Comparison of ENCODE assay signal across 11 cellular contexts in the genomic region with DNA sequence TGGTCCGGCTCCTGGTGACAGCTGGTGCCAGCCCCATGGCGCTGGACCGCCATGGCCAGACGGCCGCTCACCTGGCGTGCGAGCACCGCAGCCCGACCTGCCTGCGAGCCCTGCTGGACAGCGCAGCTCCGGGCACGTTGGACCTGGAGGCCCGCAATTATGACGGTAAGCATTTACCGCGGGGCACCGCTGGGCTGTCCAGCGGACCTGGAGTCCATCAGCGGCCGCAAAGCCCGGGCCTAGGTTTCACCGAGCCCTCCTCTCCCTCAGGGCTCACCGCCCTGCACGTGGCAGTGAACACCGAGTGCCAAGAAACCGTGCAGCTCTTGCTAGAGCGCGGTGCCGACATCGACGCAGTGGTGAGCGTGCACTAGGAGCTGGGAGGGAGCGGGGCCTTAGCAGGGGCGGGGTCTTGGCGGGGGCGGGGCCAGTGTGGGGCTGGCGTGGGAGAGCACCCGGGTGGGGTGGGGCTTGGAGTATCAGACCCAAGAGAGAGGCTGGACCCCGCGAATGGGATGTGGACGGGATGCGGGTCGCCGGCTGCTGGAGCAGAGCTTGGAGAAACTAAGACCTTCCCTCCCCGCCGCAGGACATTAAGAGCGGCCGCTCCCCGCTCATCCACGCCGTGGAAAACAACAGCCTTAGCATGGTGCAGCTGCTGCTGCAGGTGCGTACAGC. TPM values are rescaled to one million over a fixed set of nuclear protein-coding genes. Genes with fewer than 3 reads are reported as not detected.
DNase-seq lines count a peak whose midpoint lies in the region; ATAC-seq, FAIRE-seq and TF ChIP-seq lines count a peak whose summit lies in the region.
"Had no signal": no experiment of that assay in that cellular context is flagged by ENCODE, and none has a peak within 500 bp of the region (broad histone marks: within the 10 kb centered on the region; RNA-seq: fewer than 3 reads in every experiment).

No MANE protein-coding gene starts in this region.

- H3K4me1 ChIP-seq in HUES6 (ENCODE audit: control insufficient read depth, insufficient read depth, low read length), result peaks cover 33% of the 10 kb centered on the region
- H3K4me1 ChIP-seq in ectodermal cell (ENCODE audit: control insufficient read depth, insufficient read depth, low read length), result peaks cover 22% of the 10 kb centered on the region
- H3K4me1 ChIP-seq in HepG2 (ENCODE audit: insufficient read depth, low read length), result peaks cover 32% of the 10 kb centered on the region

- H2AFZ ChIP-seq in HepG2 (ENCODE audit: low read length), result no peak overlapping the region

- no peak for TF ChIP-seq POLR2A in HepG2 (IDR thresholded peaks at IDR 0.05; ENCODE audit: insufficient read depth in 1 of 2, low read depth in 2 of 2, low read length in 2 of 2)

- no peaks in the 10 kb centered on the region for H3K79me2 ChIP-seq in HepG2 (ENCODE audit: insufficient read depth, low read length)

- H3K4me3 ChIP-seq in HUES6 (ENCODE audit: low read depth, low read length), result peak overlapping the region; percentile 67
- H3K4me3 ChIP-seq in ectodermal cell (ENCODE audit: insufficient read depth, low read depth, low read length), result peak overlapping the region; percentile 46
- no peak overlapping the region for H3K4me3 ChIP-seq in HepG2 (replicated peaks in 1 of 3; ENCODE audit: insufficient read depth in 1 of 3, low read depth in 2 of 3, low read length in 3 of 3)
- peak overlapping the region in 3 of 7 experiments; percentile 14 to 20 (median 15) for H3K4me3 ChIP-seq in skin epidermis

- no TSS peak for BruUV-seq in HepG2 (replicated peaks; lab: Mats Ljungman, UMichigan)

- peaks cover 52 to 60% of the 10 kb centered on the region in 2 donors for H3K4me1 Mint-ChIP-seq in immature natural killer cell

- 5% methylated on average over 53 of the region's 53 CpGs for WGBS in ectodermal cell, 2 experiments
- WGBS in HepG2 (ENCODE audit: low lambda C conversion rate), result 95% methylated on average over 29 of the region's 53 CpGs

- CTCF ChIA-PET in HepG2 (lab: Yijun Ruan, JAX; ENCODE audit: low intra/inter-chr PET ratio, low total read pairs), result no interaction called here

- H3K36me3 ChIP-seq in HUES6 (ENCODE audit: control insufficient read depth, insufficient read depth, low read length) (no peaks in the 10 kb centered on the region), ectodermal cell (ENCODE audit: control insufficient read depth, insufficient read depth, low read length) (no peaks in the 10 kb centered on the region), HepG2 (replicated peaks in 1 of 2; ENCODE audit: control insufficient read depth in 1 of 2, insufficient read depth in 2 of 2, low read length in 2 of 2) (peaks cover 12 to 26% of the 10 kb centered on the region in 2 experiments; a peak in 4 of 5 replicates)

- ATAC-seq in HepG2 (no peak), HG02884 (IDR thresholded peaks at IDR 0.05; ENCODE audit: unreplicated experiment) (no peak)

- H3K4me2 ChIP-seq in HepG2 (ENCODE audit: low read depth, low read length), result no peak overlapping the region

- H3K27me3 Mint-ChIP-seq in immature natural killer cell (ENCODE audit: low read depth in 3 of 3), result peaks cover 22 to 37% (median 28%) of the 10 kb centered on the region in 3 donors

- POLR2A ChIA-PET in HepG2 (lab: Yijun Ruan, JAX), result interaction anchor here (0.9 kb wide), 1 partner anchor 32 kb away, joined by 4 read pairs; no protein-coding TSS in a partner anchor

- H3K27ac Mint-ChIP-seq in immature natural killer cell, result peak overlapping the region in 2 of 6 donors; percentile 31 to 97

- H4K20me1 ChIP-seq in HepG2 (ENCODE audit: insufficient read depth, low read length), result no peaks in the 10 kb centered on the region

- no peak for DNase-seq in HepG2 (ENCODE audit: low spot score)
- DNase-seq in immature natural killer cell, result no peak
- no peak for DNase-seq in DMS53 treated with DMSO at 0.1 percent for 48 hours (lab: John Stamatoyannopoulos, UW; ENCODE audit: unreplicated experiment)
- no peak for DNase-seq in activated CD8-positive, alpha-beta memory T cell treated with anti-CD3 and anti-CD28 coated beads, Interleukin-2, amount 50 U/mL, for 48 hours
- DNase-seq: activated CD4-positive, alpha-beta T cell treated with anti-CD3 and anti-CD28 coated beads for 48 hours; NCI-H226 had no signal

- intact Hi-C loops in HepG2 (cut with micrococcal nuclease; ENCODE audit: unreplicated experiment), result no loop called here

- H3K27me3 ChIP-seq in HUES6 (ENCODE audit: control insufficient read depth, insufficient read depth, low read length) (peaks cover 51% of the 10 kb centered on the region), ectodermal cell (ENCODE audit: control insufficient read depth, insufficient read depth, low read length, poor library complexity, severe bottlenecking) (peaks cover 72% of the 10 kb centered on the region), HepG2 (ENCODE audit: control insufficient read depth in 1 of 2, insufficient read depth in 2 of 2, low read length in 2 of 2) (no peaks in the 10 kb centered on the region)

- in situ Hi-C loops in HepG2 (cut with HindIII; ENCODE audit: extremely low pct_ligation_motif_present, low pct_unique_long_range_greater_than_20kb), result loop anchor here (5.0 kb wide), 1 partner anchor 35 kb away; no protein-coding TSS in a partner anchor

- no peak for TF ChIP-seq RAD21 in HepG2 (CRISPR knock-in tag; IDR thresholded peaks at IDR 0.05)

- FAIRE-seq in HepG2 (lab: Jason Lieb, UNC), result no peak

- TF ChIP-seq EP300 in HepG2 (IDR thresholded peaks at IDR 0.05; ENCODE audit: low read depth in 2 of 2, low read length in 2 of 2) (no peak), HepG2 (CRISPR knock-in tag; IDR thresholded peaks at IDR 0.05; ENCODE audit: borderline replicate concordance) (no peak)

- no peaks in the 10 kb centered on the region for H3K9me3 ChIP-seq in HUES6 (ENCODE audit: control insufficient read depth, insufficient read depth, low read depth, low read length)
- H3K9me3 ChIP-seq in ectodermal cell (ENCODE audit: control insufficient read depth, low read length), result no peaks in the 10 kb centered on the region
- H3K9me3 ChIP-seq in HepG2 (ENCODE audit: low read length), result no peaks in the 10 kb centered on the region

- no peaks in the 10 kb centered on the region for H3K9me3 Mint-ChIP-seq in immature natural killer cell

- peaks cover 4 to 16% (median 15%) of the 10 kb centered on the region in 3 donors for H3K36me3 Mint-ChIP-seq in immature natural killer cell

- H3K4me3 Mint-ChIP-seq in immature natural killer cell, result no peak overlapping the region

- H3K27ac ChIP-seq in HUES6 (ENCODE audit: low read depth, low read length) (no peak overlapping the region), ectodermal cell (ENCODE audit: insufficient read depth, low read depth, low read length, poor library complexity, severe bottlenecking) (no peak overlapping the region), HepG2 (ENCODE audit: extremely low read length, insufficient read depth, low read length) (no peak overlapping the region), skin epidermis (peak overlapping the region in 16 of 21 experiments; percentile 29 to 99 (median 98))

- H3K9ac ChIP-seq in HUES6 (ENCODE audit: low read length) (peak overlapping the region; percentile 63), HepG2 (ENCODE audit: insufficient read depth, low read depth, low read length) (no peak overlapping the region)

- no peak for TF ChIP-seq CTCF in HepG2 (CRISPR knock-in tag; IDR thresholded peaks at IDR 0.05)

RNA-seq across cellular contexts. Expression of a gene that starts 8.7 kb away (rescaled TPM):
- 0.54 TPM for polyA plus RNA-seq in ectodermal cell (2013, experiment 1 of 4)
- polyA plus RNA-seq in ectodermal cell (2013, experiment 2 of 4), result 0.20 TPM
- polyA plus RNA-seq in ectodermal cell (2013, experiment 3 of 4), result 0.69 TPM
- 0.73 TPM for polyA plus RNA-seq in ectodermal cell (2013, experiment 4 of 4)
- 2.0 and 4.0 TPM in 2 replicates for total RNA-seq in HepG2 (2016; rRNA removed; fragmentation: Illumina TruSeq; extraction: Trizol)
- 4.5 and 8.9 TPM in 2 replicates for total RNA-seq in HepG2 (2016; cell fraction: cytosol; rRNA removed; fragmentation: Illumina TruSeq; extraction: Trizol; ENCODE audit: low read depth)
- 1.9 and 4.2 TPM in 2 replicates for total RNA-seq in HepG2 (2016; cell fraction: insoluble cytoplasmic fraction; rRNA removed; fragmentation: Illumina TruSeq; extraction: Trizol)
- 8.2 and 10.1 TPM in 2 replicates for total RNA-seq in HepG2 (2016; cell fraction: membrane; rRNA removed; fragmentation: Illumina TruSeq; extraction: Trizol)
- 3.1 and 4.6 TPM in 2 replicates for total RNA-seq in HepG2 (2016; cell fraction: nucleus; rRNA removed; fragmentation: Illumina TruSeq; extraction: Trizol)
- 2.3 and 2.6 TPM in 2 replicates for polyA plus RNA-seq in HepG2 (2011; rRNA removed)
- 1.8 and 3.4 TPM in 2 replicates for polyA plus RNA-seq in HepG2 (2011; cell fraction: cytosol; rRNA removed)
- polyA plus RNA-seq in HepG2 (2011; cell fraction: nucleus; rRNA removed), result 23.1 and 29.5 TPM in 2 replicates
- polyA plus RNA-seq in HepG2 (2012), result 6.8 and 9.9 TPM in 2 replicates
- 13.0 TPM in 2 replicates for polyA plus RNA-seq in HepG2 (2016; cell fraction: cytosol; fragmentation: Illumina TruSeq; extraction: Trizol; ENCODE audit: low read depth)
- 8.2 and 12.0 TPM in 2 replicates for polyA plus RNA-seq in HepG2 (2016; cell fraction: insoluble cytoplasmic fraction; fragmentation: Illumina TruSeq; extraction: Trizol; ENCODE audit: low read depth)
- polyA plus RNA-seq in HepG2 (2016; cell fraction: membrane; fragmentation: Illumina TruSeq; extraction: Trizol; ENCODE audit: low read depth), result 18.9 and 20.6 TPM in 2 replicates
- polyA plus RNA-seq in HepG2 (2016; cell fraction: nucleus; fragmentation: Illumina TruSeq; extraction: Trizol; ENCODE audit: insufficient read depth, low read depth), result 17.9 and 18.7 TPM in 2 replicates
- 5.3 and 5.6 TPM in 2 replicates for polyA minus RNA-seq in HepG2 (2011; rRNA and poly(A)+ RNA removed; ENCODE audit: low replicate concordance)
- polyA minus RNA-seq in HepG2 (2011; cell fraction: cytosol; rRNA and poly(A)+ RNA removed), result 4.7 and 5.7 TPM in 2 replicates
- polyA minus RNA-seq in HepG2 (2011; cell fraction: nucleus; rRNA and poly(A)+ RNA removed), result 3.2 and 4.1 TPM in 2 replicates
- 10 to 100 TPM in 2 of 3 donors, 1 to 10 TPM in 1; 5.6 to 10.2 (median 10.2) TPM for polyA plus RNA-seq in immature natural killer cell

RNA-seq across cellular contexts. Expression of a gene that starts 20.5 kb away (rescaled TPM):
- 0.26 TPM for polyA plus RNA-seq in ectodermal cell (2013, experiment 1 of 4)
- polyA plus RNA-seq in ectodermal cell (2013, experiment 2 of 4), result 0.66 TPM
- polyA plus RNA-seq in ectodermal cell (2013, experiment 3 of 4), result 0.75 TPM
- polyA plus RNA-seq in ectodermal cell (2013, experiment 4 of 4), result 0.81 TPM
- total RNA-seq in HepG2 (2016; rRNA removed; fragmentation: Illumina TruSeq; extraction: Trizol), result 1.1 and 1.8 TPM in 2 replicates
- total RNA-seq in HepG2 (2016; cell fraction: cytosol; rRNA removed; fragmentation: Illumina TruSeq; extraction: Trizol; ENCODE audit: low read depth), result 0.81 and 0.97 TPM in 2 replicates
- 0.91 and 1.8 TPM in 2 replicates for total RNA-seq in HepG2 (2016; cell fraction: insoluble cytoplasmic fraction; rRNA removed; fragmentation: Illumina TruSeq; extraction: Trizol)
- total RNA-seq in HepG2 (2016; cell fraction: membrane; rRNA removed; fragmentation: Illumina TruSeq; extraction: Trizol), result 1.1 and 1.2 TPM in 2 replicates
- total RNA-seq in HepG2 (2016; cell fraction: nucleus; rRNA removed; fragmentation: Illumina TruSeq; extraction: Trizol), result 1.6 and 2.7 TPM in 2 replicates
- polyA plus RNA-seq in HepG2 (2011; rRNA removed) (2.6 and 4.3 TPM in 2 replicates), immature natural killer cell (not detected)
- 1.4 and 2.1 TPM in 2 replicates for polyA plus RNA-seq in HepG2 (2011; cell fraction: cytosol; rRNA removed)
- 13.9 and 14.3 TPM in 2 replicates for polyA plus RNA-seq in HepG2 (2011; cell fraction: nucleus; rRNA removed)
- 1.8 and 2.3 TPM in 2 replicates for polyA plus RNA-seq in HepG2 (2012)
- polyA plus RNA-seq in HepG2 (2016; cell fraction: cytosol; fragmentation: Illumina TruSeq; extraction: Trizol; ENCODE audit: low read depth), result 0.87 and 0.89 TPM in 2 replicates
- polyA plus RNA-seq in HepG2 (2016; cell fraction: insoluble cytoplasmic fraction; fragmentation: Illumina TruSeq; extraction: Trizol; ENCODE audit: low read depth), result 1.1 and 1.9 TPM in 2 replicates
- polyA plus RNA-seq in HepG2 (2016; cell fraction: membrane; fragmentation: Illumina TruSeq; extraction: Trizol; ENCODE audit: low read depth), result 0.50 and 0.61 TPM in 2 replicates
- 4.5 and 5.6 TPM in 2 replicates for polyA plus RNA-seq in HepG2 (2016; cell fraction: nucleus; fragmentation: Illumina TruSeq; extraction: Trizol; ENCODE audit: insufficient read depth, low read depth)
- 0.33 and 11.2 TPM in 2 replicates for polyA minus RNA-seq in HepG2 (2011; rRNA and poly(A)+ RNA removed; ENCODE audit: low replicate concordance)
- polyA minus RNA-seq in HepG2 (2011; cell fraction: cytosol; rRNA and poly(A)+ RNA removed), result 1.4 and 2.2 TPM in 2 replicates
- 3.9 and 5.8 TPM in 2 replicates for polyA minus RNA-seq in HepG2 (2011; cell fraction: nucleus; rRNA and poly(A)+ RNA removed)

RNA-seq across cellular contexts. Expression of a gene that starts 51.7 kb away (rescaled TPM):
- 35.1 TPM for polyA plus RNA-seq in ectodermal cell (2013, experiment 1 of 4)
- polyA plus RNA-seq in ectodermal cell (2013, experiment 2 of 4), result 37.3 TPM
- polyA plus RNA-seq in ectodermal cell (2013, experiment 3 of 4), result 31.1 TPM
- polyA plus RNA-seq in ectodermal cell (2013, experiment 4 of 4), result 32.4 TPM
- 30.6 and 51.2 TPM in 2 replicates for total RNA-seq in HepG2 (2016; rRNA removed; fragmentation: Illumina TruSeq; extraction: Trizol)
- total RNA-seq in HepG2 (2016; cell fraction: cytosol; rRNA removed; fragmentation: Illumina TruSeq; extraction: Trizol; ENCODE audit: low read depth), result 13.8 and 14.2 TPM in 2 replicates
- 22.1 and 59.2 TPM in 2 replicates for total RNA-seq in HepG2 (2016; cell fraction: insoluble cytoplasmic fraction; rRNA removed; fragmentation: Illumina TruSeq; extraction: Trizol)
- 23.6 and 25.3 TPM in 2 replicates for total RNA-seq in HepG2 (2016; cell fraction: membrane; rRNA removed; fragmentation: Illumina TruSeq; extraction: Trizol)
- 82.3 and 107 TPM in 2 replicates for total RNA-seq in HepG2 (2016; cell fraction: nucleus; rRNA removed; fragmentation: Illumina TruSeq; extraction: Trizol)
- polyA plus RNA-seq in HepG2 (2011; rRNA removed) (62.7 and 68.0 TPM in 2 replicates), immature natural killer cell (not detected)
- polyA plus RNA-seq in HepG2 (2011; cell fraction: cytosol; rRNA removed), result 30.5 and 43.7 TPM in 2 replicates
- 347 and 430 TPM in 2 replicates for polyA plus RNA-seq in HepG2 (2011; cell fraction: nucleus; rRNA removed)
- 225 and 263 TPM in 2 replicates for polyA plus RNA-seq in HepG2 (2012)
- polyA plus RNA-seq in HepG2 (2016; cell fraction: cytosol; fragmentation: Illumina TruSeq; extraction: Trizol; ENCODE audit: low read depth), result 20.9 and 22.6 TPM in 2 replicates
- polyA plus RNA-seq in HepG2 (2016; cell fraction: insoluble cytoplasmic fraction; fragmentation: Illumina TruSeq; extraction: Trizol; ENCODE audit: low read depth), result 55.5 and 77.0 TPM in 2 replicates
- 33.0 and 38.0 TPM in 2 replicates for polyA plus RNA-seq in HepG2 (2016; cell fraction: membrane; fragmentation: Illumina TruSeq; extraction: Trizol; ENCODE audit: low read depth)
- 426 and 433 TPM in 2 replicates for polyA plus RNA-seq in HepG2 (2016; cell fraction: nucleus; fragmentation: Illumina TruSeq; extraction: Trizol; ENCODE audit: insufficient read depth, low read depth)
- polyA minus RNA-seq in HepG2 (2011; rRNA and poly(A)+ RNA removed; ENCODE audit: low replicate concordance), result 67.0 TPM in 1 of 2 replicates, not detected in the other
- 53.4 and 68.9 TPM in 2 replicates for polyA minus RNA-seq in HepG2 (2011; cell fraction: cytosol; rRNA and poly(A)+ RNA removed)
- 37.1 and 45.6 TPM in 2 replicates for polyA minus RNA-seq in HepG2 (2011; cell fraction: nucleus; rRNA and poly(A)+ RNA removed)

RNA-seq across cellular contexts. Expression of a gene that starts 58.2 kb away (rescaled TPM):
- not detected for polyA plus RNA-seq in ectodermal cell (2013, experiment 1 of 4)
- polyA plus RNA-seq in ectodermal cell (2013, experiment 2 of 4), result not detected
- polyA plus RNA-seq in ectodermal cell (2013, experiment 3 of 4), result not detected
- polyA plus RNA-seq in ectodermal cell (2013, experiment 4 of 4), result not detected
- total RNA-seq in HepG2 (2016; rRNA removed; fragmentation: Illumina TruSeq; extraction: Trizol), result not detected in 2 replicates
- not detected in 2 replicates for total RNA-seq in HepG2 (2016; cell fraction: cytosol; rRNA removed; fragmentation: Illumina TruSeq; extraction: Trizol; ENCODE audit: low read depth)
- total RNA-seq in HepG2 (2016; cell fraction: insoluble cytoplasmic fraction; rRNA removed; fragmentation: Illumina TruSeq; extraction: Trizol), result not detected in 2 replicates
- total RNA-seq in HepG2 (2016; cell fraction: membrane; rRNA removed; fragmentation: Illumina TruSeq; extraction: Trizol), result not detected in 2 replicates
- total RNA-seq in HepG2 (2016; cell fraction: nucleus; rRNA removed; fragmentation: Illumina TruSeq; extraction: Trizol), result not detected in 2 replicates
- polyA plus RNA-seq in HepG2 (2011; rRNA removed), result not detected in 2 replicates
- not detected in 2 replicates for polyA plus RNA-seq in HepG2 (2011; cell fraction: cytosol; rRNA removed)
- not detected in 2 replicates for polyA plus RNA-seq in HepG2 (2011; cell fraction: nucleus; rRNA removed)
- not detected in 2 replicates for polyA plus RNA-seq in HepG2 (2012)
- polyA plus RNA-seq in HepG2 (2016; cell fraction: cytosol; fragmentation: Illumina TruSeq; extraction: Trizol; ENCODE audit: low read depth), result not detected in 2 replicates
- not detected in 2 replicates for polyA plus RNA-seq in HepG2 (2016; cell fraction: insoluble cytoplasmic fraction; fragmentation: Illumina TruSeq; extraction: Trizol; ENCODE audit: low read depth)
- polyA plus RNA-seq in HepG2 (2016; cell fraction: membrane; fragmentation: Illumina TruSeq; extraction: Trizol; ENCODE audit: low read depth), result not detected in 2 replicates
- polyA plus RNA-seq in HepG2 (2016; cell fraction: nucleus; fragmentation: Illumina TruSeq; extraction: Trizol; ENCODE audit: insufficient read depth, low read depth), result not detected in 2 replicates
- not detected in 2 replicates for polyA minus RNA-seq in HepG2 (2011; rRNA and poly(A)+ RNA removed; ENCODE audit: low replicate concordance)
- not detected in 2 replicates for polyA minus RNA-seq in HepG2 (2011; cell fraction: cytosol; rRNA and poly(A)+ RNA removed)
- polyA minus RNA-seq in HepG2 (2011; cell fraction: nucleus; rRNA and poly(A)+ RNA removed), result not detected in 2 replicates
- not detected for polyA plus RNA-seq in immature natural killer cell
- total RNA-seq: epithelial cell of proximal tubule had no signal

Comparison
In these comparisons a context has a peak if more than half of its experiments do, and no peak if none do; other contexts are left out.
1. H3K27ac ChIP-seq: peak in skin epidermis (16 of 21); none in HUES6 (single experiment), ectodermal cell (single experiment) and HepG2 (single experiment).
2. H3K4me3 ChIP-seq: peak in HUES6 (single experiment) and ectodermal cell (single experiment); none in HepG2 (0 of 3).
3. RNA of a gene that starts 51.7 kb away (polyA plus RNA-seq): 20.9 to 433 TPM in HepG2; not detected in immature natural killer cell; every median in the first group is over 10 times any median in the second.